In the genomic region with DNA sequence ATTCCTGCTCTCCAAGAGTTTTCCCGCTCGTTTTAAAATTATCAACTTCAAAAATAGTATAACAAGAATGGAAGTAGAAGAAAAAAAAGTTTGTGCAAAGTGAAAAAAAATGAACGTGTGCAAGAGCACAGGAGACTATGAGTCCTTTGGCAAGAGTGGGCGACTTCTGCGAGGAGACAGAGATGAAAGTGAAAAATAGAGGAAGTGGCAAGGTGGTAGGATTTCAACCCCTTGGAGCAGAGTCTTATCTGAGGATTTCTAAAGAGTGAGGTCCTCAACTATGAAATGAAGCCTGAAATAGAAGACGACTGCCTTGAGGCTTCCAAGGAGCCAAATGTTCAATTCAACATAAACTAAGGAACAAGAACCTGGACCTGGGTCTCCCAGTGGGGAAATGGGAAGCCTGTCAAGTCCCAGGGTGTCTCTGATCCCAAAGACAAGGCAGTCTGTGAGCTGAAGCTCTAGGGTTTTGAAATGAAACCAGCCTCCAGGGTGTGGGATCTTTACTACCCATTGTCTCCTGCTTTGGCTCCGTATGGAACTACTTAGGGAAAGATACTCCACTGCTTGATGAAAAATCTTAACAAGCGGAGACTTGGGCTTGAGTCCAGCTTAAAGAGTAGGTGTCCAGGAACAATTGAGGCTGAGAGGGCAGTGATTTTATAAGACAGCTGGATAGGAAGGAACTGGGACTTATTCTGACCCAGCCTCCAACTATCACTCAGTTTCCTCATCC, we compare ENCODE assay signal across 1 cellular context.
TF ChIP-seq lines count a peak whose summit lies in the region.

No MANE protein-coding gene starts in this region.

TF ChIP-seq in GM23338, 12 proteins besides CTCF, POLR2A, EP300 and RAD21 (continued from another document):
- TF ChIP-seq, protein P1, sequence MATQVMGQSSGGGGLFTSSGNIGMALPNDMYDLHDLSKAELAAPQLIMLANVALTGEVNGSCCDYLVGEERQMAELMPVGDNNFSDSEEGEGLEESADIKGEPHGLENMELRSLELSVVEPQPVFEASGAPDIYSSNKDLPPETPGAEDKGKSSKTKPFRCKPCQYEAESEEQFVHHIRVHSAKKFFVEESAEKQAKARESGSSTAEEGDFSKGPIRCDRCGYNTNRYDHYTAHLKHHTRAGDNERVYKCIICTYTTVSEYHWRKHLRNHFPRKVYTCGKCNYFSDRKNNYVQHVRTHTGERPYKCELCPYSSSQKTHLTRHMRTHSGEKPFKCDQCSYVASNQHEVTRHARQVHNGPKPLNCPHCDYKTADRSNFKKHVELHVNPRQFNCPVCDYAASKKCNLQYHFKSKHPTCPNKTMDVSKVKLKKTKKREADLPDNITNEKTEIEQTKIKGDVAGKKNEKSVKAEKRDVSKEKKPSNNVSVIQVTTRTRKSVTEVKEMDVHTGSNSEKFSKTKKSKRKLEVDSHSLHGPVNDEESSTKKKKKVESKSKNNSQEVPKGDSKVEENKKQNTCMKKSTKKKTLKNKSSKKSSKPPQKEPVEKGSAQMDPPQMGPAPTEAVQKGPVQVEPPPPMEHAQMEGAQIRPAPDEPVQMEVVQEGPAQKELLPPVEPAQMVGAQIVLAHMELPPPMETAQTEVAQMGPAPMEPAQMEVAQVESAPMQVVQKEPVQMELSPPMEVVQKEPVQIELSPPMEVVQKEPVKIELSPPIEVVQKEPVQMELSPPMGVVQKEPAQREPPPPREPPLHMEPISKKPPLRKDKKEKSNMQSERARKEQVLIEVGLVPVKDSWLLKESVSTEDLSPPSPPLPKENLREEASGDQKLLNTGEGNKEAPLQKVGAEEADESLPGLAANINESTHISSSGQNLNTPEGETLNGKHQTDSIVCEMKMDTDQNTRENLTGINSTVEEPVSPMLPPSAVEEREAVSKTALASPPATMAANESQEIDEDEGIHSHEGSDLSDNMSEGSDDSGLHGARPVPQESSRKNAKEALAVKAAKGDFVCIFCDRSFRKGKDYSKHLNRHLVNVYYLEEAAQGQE (IDR thresholded peaks at IDR 0.05; ENCODE audit: unreplicated experiment), result no peak
- no peak for TF ChIP-seq EZH2phosphoT487 (IDR thresholded peaks at IDR 0.05; ENCODE audit: unreplicated experiment)
- TF ChIP-seq, protein P2, sequence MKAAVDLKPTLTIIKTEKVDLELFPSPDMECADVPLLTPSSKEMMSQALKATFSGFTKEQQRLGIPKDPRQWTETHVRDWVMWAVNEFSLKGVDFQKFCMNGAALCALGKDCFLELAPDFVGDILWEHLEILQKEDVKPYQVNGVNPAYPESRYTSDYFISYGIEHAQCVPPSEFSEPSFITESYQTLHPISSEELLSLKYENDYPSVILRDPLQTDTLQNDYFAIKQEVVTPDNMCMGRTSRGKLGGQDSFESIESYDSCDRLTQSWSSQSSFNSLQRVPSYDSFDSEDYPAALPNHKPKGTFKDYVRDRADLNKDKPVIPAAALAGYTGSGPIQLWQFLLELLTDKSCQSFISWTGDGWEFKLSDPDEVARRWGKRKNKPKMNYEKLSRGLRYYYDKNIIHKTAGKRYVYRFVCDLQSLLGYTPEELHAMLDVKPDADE (IDR thresholded peaks at IDR 0.05), result no peak
- TF ChIP-seq ZNF114 (CRISPR knock-in tag; IDR thresholded peaks at IDR 0.05), result no peak
- TF ChIP-seq, protein P3, sequence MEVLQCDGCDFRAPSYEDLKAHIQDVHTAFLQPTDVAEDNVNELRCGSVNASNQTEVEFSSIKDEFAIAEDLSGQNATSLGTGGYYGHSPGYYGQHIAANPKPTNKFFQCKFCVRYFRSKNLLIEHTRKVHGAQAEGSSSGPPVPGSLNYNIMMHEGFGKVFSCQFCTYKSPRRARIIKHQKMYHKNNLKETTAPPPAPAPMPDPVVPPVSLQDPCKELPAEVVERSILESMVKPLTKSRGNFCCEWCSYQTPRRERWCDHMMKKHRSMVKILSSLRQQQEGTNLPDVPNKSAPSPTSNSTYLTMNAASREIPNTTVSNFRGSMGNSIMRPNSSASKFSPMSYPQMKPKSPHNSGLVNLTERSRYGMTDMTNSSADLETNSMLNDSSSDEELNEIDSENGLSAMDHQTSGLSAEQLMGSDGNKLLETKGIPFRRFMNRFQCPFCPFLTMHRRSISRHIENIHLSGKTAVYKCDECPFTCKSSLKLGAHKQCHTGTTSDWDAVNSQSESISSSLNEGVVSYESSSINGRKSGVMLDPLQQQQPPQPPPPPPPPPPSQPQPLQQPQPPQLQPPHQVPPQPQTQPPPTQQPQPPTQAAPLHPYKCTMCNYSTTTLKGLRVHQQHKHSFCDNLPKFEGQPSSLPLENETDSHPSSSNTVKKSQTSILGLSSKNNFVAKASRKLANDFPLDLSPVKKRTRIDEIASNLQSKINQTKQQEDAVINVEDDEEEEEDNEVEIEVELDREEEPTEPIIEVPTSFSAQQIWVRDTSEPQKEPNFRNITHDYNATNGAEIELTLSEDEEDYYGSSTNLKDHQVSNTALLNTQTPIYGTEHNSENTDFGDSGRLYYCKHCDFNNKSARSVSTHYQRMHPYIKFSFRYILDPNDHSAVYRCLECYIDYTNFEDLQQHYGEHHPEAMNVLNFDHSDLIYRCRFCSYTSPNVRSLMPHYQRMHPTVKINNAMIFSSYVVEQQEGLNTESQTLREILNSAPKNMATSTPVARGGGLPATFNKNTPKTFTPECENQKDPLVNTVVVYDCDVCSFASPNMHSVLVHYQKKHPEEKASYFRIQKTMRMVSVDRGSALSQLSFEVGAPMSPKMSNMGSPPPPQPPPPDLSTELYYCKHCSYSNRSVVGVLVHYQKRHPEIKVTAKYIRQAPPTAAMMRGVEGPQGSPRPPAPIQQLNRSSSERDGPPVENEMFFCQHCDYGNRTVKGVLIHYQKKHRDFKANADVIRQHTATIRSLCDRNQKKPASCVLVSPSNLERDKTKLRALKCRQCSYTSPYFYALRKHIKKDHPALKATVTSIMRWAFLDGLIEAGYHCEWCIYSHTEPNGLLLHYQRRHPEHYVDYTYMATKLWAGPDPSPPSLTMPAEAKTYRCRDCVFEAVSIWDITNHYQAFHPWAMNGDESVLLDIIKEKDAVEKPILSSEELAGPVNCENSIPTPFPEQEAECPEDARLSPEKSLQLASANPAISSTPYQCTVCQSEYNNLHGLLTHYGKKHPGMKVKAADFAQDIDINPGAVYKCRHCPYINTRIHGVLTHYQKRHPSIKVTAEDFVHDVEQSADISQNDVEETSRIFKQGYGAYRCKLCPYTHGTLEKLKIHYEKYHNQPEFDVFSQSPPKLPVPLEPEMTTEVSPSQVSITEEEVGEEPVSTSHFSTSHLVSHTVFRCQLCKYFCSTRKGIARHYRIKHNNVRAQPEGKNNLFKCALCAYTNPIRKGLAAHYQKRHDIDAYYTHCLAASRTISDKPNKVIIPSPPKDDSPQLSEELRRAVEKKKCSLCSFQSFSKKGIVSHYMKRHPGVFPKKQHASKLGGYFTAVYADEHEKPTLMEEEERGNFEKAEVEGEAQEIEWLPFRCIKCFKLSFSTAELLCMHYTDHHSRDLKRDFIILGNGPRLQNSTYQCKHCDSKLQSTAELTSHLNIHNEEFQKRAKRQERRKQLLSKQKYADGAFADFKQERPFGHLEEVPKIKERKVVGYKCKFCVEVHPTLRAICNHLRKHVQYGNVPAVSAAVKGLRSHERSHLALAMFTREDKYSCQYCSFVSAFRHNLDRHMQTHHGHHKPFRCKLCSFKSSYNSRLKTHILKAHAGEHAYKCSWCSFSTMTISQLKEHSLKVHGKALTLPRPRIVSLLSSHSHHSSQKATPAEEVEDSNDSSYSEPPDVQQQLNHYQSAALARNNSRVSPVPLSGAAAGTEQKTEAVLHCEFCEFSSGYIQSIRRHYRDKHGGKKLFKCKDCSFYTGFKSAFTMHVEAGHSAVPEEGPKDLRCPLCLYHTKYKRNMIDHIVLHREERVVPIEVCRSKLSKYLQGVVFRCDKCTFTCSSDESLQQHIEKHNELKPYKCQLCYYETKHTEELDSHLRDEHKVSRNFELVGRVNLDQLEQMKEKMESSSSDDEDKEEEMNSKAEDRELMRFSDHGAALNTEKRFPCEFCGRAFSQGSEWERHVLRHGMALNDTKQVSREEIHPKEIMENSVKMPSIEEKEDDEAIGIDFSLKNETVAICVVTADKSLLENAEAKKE (CRISPR knock-in tag; IDR thresholded peaks at IDR 0.05), result no peak
- TF ChIP-seq NANOG (IDR thresholded peaks at IDR 0.05; ENCODE audit: borderline replicate concordance), result no peak
- TF ChIP-seq STAT1 (IDR thresholded peaks at IDR 0.05; ENCODE audit: unreplicated experiment), result no peak
- TF ChIP-seq JUNB (IDR thresholded peaks at IDR 0.05; ENCODE audit: unreplicated experiment), result no peak
- no peak for TF ChIP-seq POLR2AphosphoS5 (IDR thresholded peaks at IDR 0.05; ENCODE audit: low read depth)
- no peak for TF ChIP-seq CREB1 (CRISPR knock-in tag; IDR thresholded peaks at IDR 0.05; ENCODE audit: low read depth)
- TF ChIP-seq ZNF331 (CRISPR knock-in tag; IDR thresholded peaks at IDR 0.05; ENCODE audit: low read depth), result no peak
